1 cellular context compared by ENCODE assay signal in the genomic region with DNA sequence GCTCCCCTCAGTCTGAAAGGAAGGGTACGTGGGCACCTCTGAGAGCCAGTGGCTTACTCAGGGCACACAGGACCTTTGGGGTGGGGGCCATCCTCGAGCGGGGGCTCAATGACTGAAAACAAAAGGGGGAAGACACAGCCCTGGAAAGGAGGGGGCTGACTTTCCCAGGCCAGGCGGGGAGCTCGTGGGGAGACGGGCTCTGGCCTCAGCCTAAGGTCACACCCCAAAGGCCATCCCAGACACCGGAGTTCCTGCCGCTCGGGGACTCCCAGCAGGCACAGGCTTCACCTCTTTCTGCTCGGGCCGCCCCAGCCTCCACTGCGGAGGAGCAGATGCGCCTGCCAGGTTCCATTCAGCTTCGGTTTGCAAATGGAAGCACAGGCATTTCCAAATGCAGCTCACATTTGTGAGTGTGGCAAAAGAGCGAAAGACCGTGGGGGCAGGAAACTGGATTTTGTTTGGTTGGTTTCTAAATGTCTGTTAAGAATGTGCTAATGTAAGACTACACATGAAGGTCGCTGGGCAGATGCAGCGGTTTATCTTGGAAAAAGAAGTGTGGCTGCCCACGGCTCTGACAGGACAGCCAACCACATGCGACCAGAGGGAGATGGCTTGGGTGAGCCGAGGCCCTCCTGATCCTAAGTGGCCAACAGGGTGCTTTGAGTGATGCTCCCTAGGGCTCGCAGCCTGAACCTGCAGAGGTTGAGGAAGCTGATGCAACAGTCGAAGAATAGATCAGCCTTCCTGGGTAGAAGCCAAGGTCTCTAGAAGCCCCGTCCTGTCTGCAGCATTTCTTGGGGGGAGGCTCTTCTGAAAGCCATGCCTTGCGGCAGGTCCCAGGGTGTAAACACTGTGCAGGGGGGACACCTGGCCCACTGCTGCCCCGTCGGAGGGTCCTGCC.
TF ChIP-seq lines count a peak whose summit lies in the region.

No MANE protein-coding gene starts in this region.

TF ChIP-seq in GM12878, 131 proteins besides CTCF, POLR2A, EP300 and RAD21 (continued from another document):
- TF ChIP-seq, protein P1, sequence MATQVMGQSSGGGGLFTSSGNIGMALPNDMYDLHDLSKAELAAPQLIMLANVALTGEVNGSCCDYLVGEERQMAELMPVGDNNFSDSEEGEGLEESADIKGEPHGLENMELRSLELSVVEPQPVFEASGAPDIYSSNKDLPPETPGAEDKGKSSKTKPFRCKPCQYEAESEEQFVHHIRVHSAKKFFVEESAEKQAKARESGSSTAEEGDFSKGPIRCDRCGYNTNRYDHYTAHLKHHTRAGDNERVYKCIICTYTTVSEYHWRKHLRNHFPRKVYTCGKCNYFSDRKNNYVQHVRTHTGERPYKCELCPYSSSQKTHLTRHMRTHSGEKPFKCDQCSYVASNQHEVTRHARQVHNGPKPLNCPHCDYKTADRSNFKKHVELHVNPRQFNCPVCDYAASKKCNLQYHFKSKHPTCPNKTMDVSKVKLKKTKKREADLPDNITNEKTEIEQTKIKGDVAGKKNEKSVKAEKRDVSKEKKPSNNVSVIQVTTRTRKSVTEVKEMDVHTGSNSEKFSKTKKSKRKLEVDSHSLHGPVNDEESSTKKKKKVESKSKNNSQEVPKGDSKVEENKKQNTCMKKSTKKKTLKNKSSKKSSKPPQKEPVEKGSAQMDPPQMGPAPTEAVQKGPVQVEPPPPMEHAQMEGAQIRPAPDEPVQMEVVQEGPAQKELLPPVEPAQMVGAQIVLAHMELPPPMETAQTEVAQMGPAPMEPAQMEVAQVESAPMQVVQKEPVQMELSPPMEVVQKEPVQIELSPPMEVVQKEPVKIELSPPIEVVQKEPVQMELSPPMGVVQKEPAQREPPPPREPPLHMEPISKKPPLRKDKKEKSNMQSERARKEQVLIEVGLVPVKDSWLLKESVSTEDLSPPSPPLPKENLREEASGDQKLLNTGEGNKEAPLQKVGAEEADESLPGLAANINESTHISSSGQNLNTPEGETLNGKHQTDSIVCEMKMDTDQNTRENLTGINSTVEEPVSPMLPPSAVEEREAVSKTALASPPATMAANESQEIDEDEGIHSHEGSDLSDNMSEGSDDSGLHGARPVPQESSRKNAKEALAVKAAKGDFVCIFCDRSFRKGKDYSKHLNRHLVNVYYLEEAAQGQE (IDR thresholded peaks at IDR 0.05; ENCODE audit: low read depth, low read length) = no peak
- TF ChIP-seq SRF (IDR thresholded peaks at IDR 0.05; ENCODE audit: low read depth in 2 of 2, low read length in 2 of 2) = no peak
